13 cellular contexts compared by ENCODE assay signal in genomic region chr4:87045659-87046058, GRCh38.
DNase-seq lines count a peak whose midpoint lies in the region; ATAC-seq and TF ChIP-seq lines count a peak whose summit lies in the region.
"Had no signal": no experiment of that assay in that cellular context is flagged by ENCODE, and none has a peak within 500 bp of the region (broad histone marks: within the 10 kb centered on the region; RNA-seq: fewer than 3 reads in every experiment).

No MANE protein-coding gene starts in this region.

- H3K27me3 Mint-ChIP-seq in WTC11 (ENCODE audit: low read depth): no peaks in the 10 kb centered on the region
- H3K27me3 Mint-ChIP-seq: activated T-helper 17 cell treated with anti-CD3 and anti-CD28 coated beads, Interleukin-2, amount 50 U/mL, for 72 hours; T-helper 17 cell had no signal

- CTCF ChIA-PET in WTC11 (lab: Charles Lee): no interaction called here

- H3K4me1 Mint-ChIP-seq in WTC11: peaks cover 25% of the 10 kb centered on the region

- peaks cover 26 to 75% (median 32%) of the 10 kb centered on the region in 3 donors for H3K4me1 ChIP-seq in esophagus squamous epithelium
- H3K4me1 ChIP-seq in mucosa of rectum (ENCODE audit: control insufficient read depth in 2 of 2, insufficient read depth in 2 of 2, low read length in 2 of 2): peaks cover 7 to 22% of the 10 kb centered on the region in 2 donors
- peaks cover 34% of the 10 kb centered on the region for H3K4me1 ChIP-seq in stomach smooth muscle (ENCODE audit: control insufficient read depth, insufficient read depth, low read length)

- peak overlapping the region in 3 of 4 donors; percentile 7 to 28 (median 11) for H3K4me3 ChIP-seq in esophagus squamous epithelium
- H3K4me3 ChIP-seq in mucosa of rectum (ENCODE audit: low read length in 2 of 2): peak overlapping the region in 1 of 2 donors; percentile 42
- peak overlapping the region; percentile 48 to 67 for H3K4me3 ChIP-seq in stomach smooth muscle (ENCODE audit: low read length in 2 of 2)
- no peak overlapping the region for H3K4me3 ChIP-seq in MG63

- H3K9me3 ChIP-seq in esophagus squamous epithelium: no peaks in the 10 kb centered on the region
- no peaks in the 10 kb centered on the region for H3K9me3 ChIP-seq in mucosa of rectum (ENCODE audit: control insufficient read depth in 2 of 2, low read length in 2 of 2)
- no peaks in the 10 kb centered on the region for H3K9me3 ChIP-seq in stomach smooth muscle (ENCODE audit: control insufficient read depth in 2 of 2, low read length in 2 of 2)
- no peaks in the 10 kb centered on the region for H3K9me3 ChIP-seq in MG63

- no peak for DNase-seq in WTC11 (ENCODE audit: low spot score)
- no peak for DNase-seq in esophagus squamous epithelium (lab: John Stamatoyannopoulos, UW)
- no peak for DNase-seq in NCI-H526 treated with DMSO at 0.1 percent for 48 hours (lab: John Stamatoyannopoulos, UW)
- no peak for DNase-seq in MG63
- DNase-seq in kidney tubule cell (ENCODE audit: low spot score): no peak
- DNase-seq in midbrain (lab: John Stamatoyannopoulos, UW): no peak
- DNase-seq: central memory CD4-positive, alpha-beta T cell; KBM-7; NCI-H1436; T-helper 17 cell had no signal

- no peak overlapping the region for H3K4me3 Mint-ChIP-seq in WTC11
- H3K4me3 Mint-ChIP-seq: activated T-helper 17 cell treated with anti-CD3 and anti-CD28 coated beads, Interleukin-2, amount 50 U/mL, for 72 hours; T-helper 17 cell had no signal

- H3K27me3 ChIP-seq in esophagus squamous epithelium (no peaks in the 10 kb centered on the region), mucosa of rectum (ENCODE audit: control insufficient read depth in 2 of 2, insufficient read depth in 2 of 2, low read length in 2 of 2) (no peaks in the 10 kb centered on the region), stomach smooth muscle (ENCODE audit: control insufficient read depth in 1 of 2, insufficient read depth in 2 of 2, low read length in 2 of 2) (no peaks in the 10 kb centered on the region), MG63 (no peaks in the 10 kb centered on the region)

- no peaks in the 10 kb centered on the region for H3K9me3 Mint-ChIP-seq in WTC11
- H3K9me3 Mint-ChIP-seq: activated T-helper 17 cell treated with anti-CD3 and anti-CD28 coated beads, Interleukin-2, amount 50 U/mL, for 72 hours had no signal

- H3K27ac Mint-ChIP-seq in WTC11: peak overlapping the region; percentile 71; the same call in 1 of the 2 replicates
- H3K27ac Mint-ChIP-seq: activated T-helper 17 cell treated with anti-CD3 and anti-CD28 coated beads, Interleukin-2, amount 50 U/mL, for 72 hours; T-helper 17 cell had no signal

- TF ChIP-seq CTCF in WTC11 (IDR thresholded peaks at IDR 0.05) (no peak), esophagus squamous epithelium (IDR thresholded peaks at IDR 0.05) (no peak)

- H3K9ac ChIP-seq in mucosa of rectum (ENCODE audit: low read depth in 1 of 2, low read length in 2 of 2) (peak overlapping the region in 1 of 2 donors; percentile 39), stomach smooth muscle (ENCODE audit: low read length in 2 of 2) (peak overlapping the region; percentile 54 to 69)

- H3K27ac ChIP-seq in esophagus squamous epithelium (peak overlapping the region; percentile 57 to 83 (median 79)), mucosa of rectum (ENCODE audit: low read depth in 2 of 2, low read length in 2 of 2) (peak overlapping the region; percentile 45 to 61), stomach smooth muscle (ENCODE audit: low read length) (peak overlapping the region; percentile 89)

- POLR2A ChIA-PET in WTC11 (lab: Charles Lee): no interaction called here

- 45 to 46% methylated on average over 3 of the region's 3 CpGs for WGBS in esophagus squamous epithelium, 2 donors

- H3K36me3 Mint-ChIP-seq in WTC11: peaks cover 20% of the 10 kb centered on the region

- H3K36me3 ChIP-seq in esophagus squamous epithelium (peaks cover 8 to 41% (median 13%) of the 10 kb centered on the region in 3 donors), mucosa of rectum (ENCODE audit: control insufficient read depth in 2 of 2, insufficient read depth in 2 of 2, low read length in 2 of 2) (peaks cover 17 to 24% of the 10 kb centered on the region in 2 donors), stomach smooth muscle (ENCODE audit: control insufficient read depth in 2 of 2, insufficient read depth in 2 of 2, low read length in 2 of 2) (peaks cover 9 to 11% of the 10 kb centered on the region in 2 donors), MG63 (no peaks in the 10 kb centered on the region)

- no peak for ATAC-seq in WTC11
- ATAC-seq: activated T-helper 17 cell treated with anti-CD3 and anti-CD28 coated beads, Interleukin-2, amount 50 U/mL, for 72 hours; T-helper 17 cell had no signal

- intact Hi-C loops in esophagus squamous epithelium (cut with DNase I): no loop called here

- TF ChIP-seq POLR2A in esophagus squamous epithelium (IDR thresholded peaks at IDR 0.05): no peak

TF ChIP-seq in WTC11, 78 proteins besides CTCF, POLR2A, EP300 and RAD21 (continues in another document):
- no peak for TF ChIP-seq AR (CRISPR knock-in tag; IDR thresholded peaks at IDR 0.05)
- no peak for TF ChIP-seq IRF2 (CRISPR knock-in tag; IDR thresholded peaks at IDR 0.05; ENCODE audit: borderline replicate concordance, low read depth)
- TF ChIP-seq HMGXB4 (CRISPR knock-in tag; IDR thresholded peaks at IDR 0.05): no peak
- no peak for TF ChIP-seq NFE2L1 (CRISPR knock-in tag; IDR thresholded peaks at IDR 0.05)
- TF ChIP-seq JAZF1 (CRISPR knock-in tag; IDR thresholded peaks at IDR 0.05): no peak
- TF ChIP-seq PREB (CRISPR knock-in tag; IDR thresholded peaks at IDR 0.05; ENCODE audit: borderline replicate concordance): no peak
- TF ChIP-seq OVOL2 (CRISPR knock-in tag; IDR thresholded peaks at IDR 0.05; ENCODE audit: borderline replicate concordance): no peak
- no peak for TF ChIP-seq USF1 (CRISPR knock-in tag; IDR thresholded peaks at IDR 0.05)
- TF ChIP-seq FOXP4 (CRISPR knock-in tag; IDR thresholded peaks at IDR 0.05): no peak
